10 cellular contexts compared by ENCODE assay signal in genomic region chr17:68599091-68599872, GRCh38. TPM values are rescaled to one million over a fixed set of nuclear protein-coding genes. Genes with fewer than 3 reads are reported as not detected.
A peak's percentile ranks its signal among the peaks of the same experiment; 100 is the strongest.
DNase-seq lines count a peak whose midpoint lies in the region; ATAC-seq and TF ChIP-seq lines count a peak whose summit lies in the region.
"Had no signal": no experiment of that assay in that cellular context is flagged by ENCODE, and none has a peak within 500 bp of the region (broad histone marks: within the 10 kb centered on the region; RNA-seq: fewer than 3 reads in every experiment).

No MANE protein-coding gene starts in this region.

- H3K9me3 ChIP-seq in CD4-positive, CD25-positive, alpha-beta regulatory T cell (ENCODE audit: control insufficient read depth in 2 of 2, low read length in 2 of 2) = no peaks in the 10 kb centered on the region
- H3K9me3 ChIP-seq in NT2/D1 (ENCODE audit: insufficient read depth, low read length) = 0 out of 2 replicates have a peak, but pooled peaks cover 8% of the 10 kb centered on the region

- no peak overlapping the region for H3K27ac ChIP-seq in CD4-positive, CD25-positive, alpha-beta regulatory T cell (ENCODE audit: insufficient read depth, low read length, poor library complexity, severe bottlenecking)
- H3K27ac ChIP-seq: foreskin keratinocyte had no signal

- H3K9me3 Mint-ChIP-seq in CD4-positive, CD25-positive, alpha-beta regulatory T cell = peaks cover 0 to 3% (median 0%) of the 10 kb centered on the region in 7 donors

- peaks cover 25% of the 10 kb centered on the region for H3K27me3 ChIP-seq in CD4-positive, CD25-positive, alpha-beta regulatory T cell (ENCODE audit: control insufficient read depth, insufficient read depth, low read length)
- H3K27me3 ChIP-seq in NT2/D1 (ENCODE audit: insufficient read depth, insufficient read length) = peaks cover 46% of the 10 kb centered on the region

- no peaks in the 10 kb centered on the region for H3K36me3 Mint-ChIP-seq in CD4-positive, CD25-positive, alpha-beta regulatory T cell

- H3K27ac Mint-ChIP-seq in CD4-positive, CD25-positive, alpha-beta regulatory T cell = no peak overlapping the region

- no peaks in the 10 kb centered on the region for H3K36me3 ChIP-seq in CD4-positive, CD25-positive, alpha-beta regulatory T cell (ENCODE audit: control insufficient read depth, insufficient read depth, low read length)
- no peaks in the 10 kb centered on the region for H3K36me3 ChIP-seq in NT2/D1 (ENCODE audit: insufficient read depth, insufficient read length, low read length)

- peaks cover 60% of the 10 kb centered on the region for H3K27me3 Mint-ChIP-seq in CD4-positive, CD25-positive, alpha-beta regulatory T cell

- peak overlapping the region in 3 of 4 donors; percentile 73 to 82 (median 75) for H3K4me3 Mint-ChIP-seq in CD4-positive, CD25-positive, alpha-beta regulatory T cell

- H3K9ac ChIP-seq in NT2/D1 (ENCODE audit: insufficient read length, low read depth) = peak overlapping the region; percentile 82

- ATAC-seq in CD4-positive, CD25-positive, alpha-beta regulatory T cell (ENCODE audit: low read depth in 2 of 2) = no peak
- peak; percentile 39 for ATAC-seq in omental fat pad (ENCODE audit: low FRiP score)
- no peak for ATAC-seq in HG03196 (IDR thresholded peaks at IDR 0.05; ENCODE audit: unreplicated experiment)

- peaks cover 0 to 10% (median 4%) of the 10 kb centered on the region in 4 donors for H3K4me1 Mint-ChIP-seq in CD4-positive, CD25-positive, alpha-beta regulatory T cell

- H3K4me3 ChIP-seq in CD4-positive, CD25-positive, alpha-beta regulatory T cell (ENCODE audit: low read depth, low read length) = no peak overlapping the region
- H3K4me3 ChIP-seq in NT2/D1 (ENCODE audit: insufficient read length, low read depth) = peak overlapping the region; percentile 68
- H3K4me3 ChIP-seq in fibroblast of the aortic adventitia (ENCODE audit: low read depth, low read length) = peak overlapping the region; percentile 79

- no peak for DNase-seq in CD4-positive, CD25-positive, alpha-beta regulatory T cell
- DNase-seq in NT2/D1 (ENCODE audit: low read depth, low spot score) = no peak
- DNase-seq in fibroblast of the aortic adventitia (ENCODE audit: low read depth) = peak; percentile 84
- DNase-seq in omental fat pad (ENCODE audit: low spot score) = no peak
- DNase-seq in HCEC 1CT = no peak
- no peak for DNase-seq in NCI-H748 (lab: John Stamatoyannopoulos, UW; ENCODE audit: unreplicated experiment)
- DNase-seq in activated gamma-delta T cell treated with Interleukin-2 at 50 U/mL for 16 hours = no peak
- DNase-seq: NCI-H187 treated with DMSO at 0.1 percent for 48 hours had no signal

- H3K4me1 ChIP-seq in CD4-positive, CD25-positive, alpha-beta regulatory T cell (ENCODE audit: control insufficient read depth, insufficient read depth, low read length, poor library complexity, severe bottlenecking) = peaks cover 10% of the 10 kb centered on the region
- no peaks in the 10 kb centered on the region for H3K4me1 ChIP-seq in NT2/D1 (ENCODE audit: insufficient read depth, insufficient read length)

- TF ChIP-seq CTCF in fibroblast of the aortic adventitia (IDR thresholded peaks at IDR 0.05; ENCODE audit: insufficient read depth, low read length) = no peak
- TF ChIP-seq CTCF in omental fat pad (IDR thresholded peaks at IDR 0.05) = no peak

RNA-seq across cellular contexts. Expression of gene FAM20A, which starts 1.9 kb away (rescaled TPM):
- total RNA-seq in CD4-positive, CD25-positive, alpha-beta regulatory T cell = not detected
- polyA plus RNA-seq in CD4-positive, CD25-positive, alpha-beta regulatory T cell = under 1 TPM in 1 of 4 donors, not detected in 3; 0.11 TPM
- 10.5 and 37.0 TPM in 2 replicates for total RNA-seq in fibroblast of the aortic adventitia (ENCODE audit: low replicate concordance)
- total RNA-seq in omental fat pad = 10 to 100 TPM; 13.1 to 55.8 (median 15.1) TPM
- total RNA-seq: foreskin keratinocyte had no signal
- polyA plus RNA-seq: foreskin keratinocyte had no signal

Comparison
In these comparisons a context has a peak if more than half of its experiments do, and no peak if none do; other contexts are left out.
1. RNA of gene FAM20A, which starts 1.9 kb away (total RNA-seq): 13.1 to 55.8 TPM in omental fat pad and 10.5 to 37.0 TPM in fibroblast of the aortic adventitia; not detected in CD4-positive, CD25-positive, alpha-beta regulatory T cell (single experiment); every median in the first group is over 10 times any median in the second.